In the genomic region with DNA sequence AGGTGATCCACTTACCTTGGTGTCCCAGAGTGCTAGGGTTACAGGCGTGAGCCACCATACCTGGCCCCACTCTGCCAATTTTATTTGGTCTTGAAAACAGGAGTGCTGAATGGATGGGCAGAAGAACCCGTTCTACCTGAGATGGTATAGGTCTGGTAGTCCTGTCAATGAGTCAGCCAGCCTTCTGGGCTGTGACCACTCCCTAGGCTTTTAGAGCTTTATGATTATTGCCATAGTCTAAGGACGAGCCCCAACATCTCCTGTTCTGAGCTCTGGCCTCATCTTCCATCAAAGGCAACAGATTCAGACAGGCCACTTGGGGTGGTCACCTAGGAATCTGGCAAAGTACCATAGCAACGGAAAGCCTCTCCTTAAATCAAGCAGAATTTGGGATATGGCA, we compare ENCODE assay signal across 25 cellular contexts. TPM values are rescaled to one million over a fixed set of nuclear protein-coding genes. Genes with fewer than 3 reads are reported as not detected.
DNase-seq lines count a peak whose midpoint lies in the region; ATAC-seq, FAIRE-seq and TF ChIP-seq lines count a peak whose summit lies in the region.
"Had no signal": no experiment of that assay in that cellular context is flagged by ENCODE, and none has a peak within 500 bp of the region (broad histone marks: within the 10 kb centered on the region; RNA-seq: fewer than 3 reads in every experiment).

No MANE protein-coding gene starts in this region.

- no peaks in the 10 kb centered on the region for H3K9me3 ChIP-seq in CD4-positive, alpha-beta T cell (ENCODE audit: control insufficient read depth, low read length)
- no peaks in the 10 kb centered on the region for H3K9me3 ChIP-seq in PC-3 (ENCODE audit: low read length)
- H3K9me3 ChIP-seq in K562 (replicated peaks; ENCODE audit: control insufficient read depth, insufficient read depth, low read depth, low read length) = no peaks in the 10 kb centered on the region
- H3K9me3 ChIP-seq in mucosa of descending colon = no peaks in the 10 kb centered on the region
- H3K9me3 ChIP-seq: left ventricle myocardium inferior, neutrophil, psoas muscle, tibial artery had no signal

- peaks cover 76% of the 10 kb centered on the region for H3K36me3 Mint-ChIP-seq in CD4-positive, alpha-beta T cell (ENCODE audit: low read depth)

- H3F3A ChIP-seq in PC-3 (ENCODE audit: low read length, unreplicated experiment) = no peaks in the 10 kb centered on the region

- H3K27me3 Mint-ChIP-seq in CD4-positive, alpha-beta T cell = no peaks in the 10 kb centered on the region
- H3K27me3 Mint-ChIP-seq: central memory CD8-positive, alpha-beta T cell; stimulated activated naive CD8-positive, alpha-beta T cell treated with anti-CD3 and anti-CD28 coated beads, Interleukin-15, amount 100 ng/mL, for 72 hours had no signal

- H3K9me2 ChIP-seq in PC-3 (replicated peaks; ENCODE audit: low read length) = no peaks in the 10 kb centered on the region

- TF ChIP-seq RAD21 in K562 (CRISPR knock-in tag; conservative IDR thresholded peaks at IDR 0.05 in 1 of 2, IDR thresholded peaks at IDR 0.05 in 1 of 2) = no peak

- FAIRE-seq in K562 (lab: Jason Lieb, UNC) = no peak
- FAIRE-seq: endometrium, HTR-8/SVneo had no signal

- peaks cover 85% of the 10 kb centered on the region for H3K79me2 ChIP-seq in PC-3 (ENCODE audit: low read length)
- peaks cover 84% of the 10 kb centered on the region for H3K79me2 ChIP-seq in K562 (ENCODE audit: control insufficient read depth, insufficient read depth, low read length)

- H3K27ac Mint-ChIP-seq in CD4-positive, alpha-beta T cell = peak overlapping the region; percentile 70
- H3K27ac Mint-ChIP-seq: WTC11 had no signal

- no peak for DNase-seq in CD4-positive, alpha-beta T cell
- DNase-seq in PC-3 (peak; percentile 54), K562 (ENCODE audit: extremely low read depth in 1 of 4, low spot score in 3 of 4) (no peak), mucosa of descending colon (no peak), KBM-7 (no peak), NCI-H146 treated with DMSO at 0.1 percent for 48 hours (lab: John Stamatoyannopoulos, UW; ENCODE audit: unreplicated experiment) (no peak), NCI-H446 treated with DMSO at 0.1 percent for 48 hours (lab: John Stamatoyannopoulos, UW) (no peak)
- no peak for DNase-seq in activated effector memory CD4-positive, alpha-beta T cell treated with Interleukin-2 at 50 U/mL for 16 hours
- DNase-seq: ACHN; activated gamma-delta T cell treated with Interleukin-2 at 50 U/mL for 16 hours; H7; left ventricle myocardium inferior; NCI-H1436 treated with DMSO at 0.1 percent for 48 hours; NK-92 treated with Interleukin-12 subunit alpha and Interleukin-12 subunit beta, amount 100 ng/mL, for 24 hours; psoas muscle; stimulated activated naive CD8-positive, alpha-beta T cell treated with anti-CD3 and anti-CD28 coated beads, Interleukin-15, amount 100 ng/mL, for 72 hours; tibial artery had no signal

- 71% methylated on average over 4 of the region's 4 CpGs for WGBS in K562 (ENCODE audit: insufficient coverage, low coverage, missing lambda C conversion rate)

- no peak overlapping the region for H2AFZ ChIP-seq in PC-3 (ENCODE audit: low read length)
- H2AFZ ChIP-seq in K562 (ENCODE audit: low read depth, low read length) = no peak overlapping the region

- no peak for ATAC-seq in CD4-positive, alpha-beta T cell (ENCODE audit: poor library complexity)
- ATAC-seq in PC-3 (peak; percentile 66), K562 (no peak; the same call in 2 of the 3 replicates), mucosa of descending colon (peak; percentile 90)
- ATAC-seq: Panc1, psoas muscle, WTC11 had no signal

- no peaks in the 10 kb centered on the region for H3K9me3 Mint-ChIP-seq in CD4-positive, alpha-beta T cell
- H3K9me3 Mint-ChIP-seq: central memory CD8-positive, alpha-beta T cell; stimulated activated naive CD8-positive, alpha-beta T cell treated with anti-CD3 and anti-CD28 coated beads, Interleukin-15, amount 100 ng/mL, for 72 hours had no signal

- H3K9ac ChIP-seq in PC-3 (ENCODE audit: low read length) (no peak overlapping the region), K562 (ENCODE audit: insufficient read depth in 1 of 2, low read depth in 2 of 2, low read length in 2 of 2) (no peak overlapping the region)

- intact Hi-C loops in CD4-positive, alpha-beta T cell (cut with DNase I, micrococcal nuclease) = no loop called here
- intact Hi-C loops in PC-3 (cut with micrococcal nuclease) = no loop called here
- intact Hi-C loops in K562 (cut with micrococcal nuclease) = no loop called here
- intact Hi-C loops in mucosa of descending colon (cut with DNase I, micrococcal nuclease) = no loop called here

- H3K36me3 ChIP-seq in PC-3 (ENCODE audit: low read depth, low read length) (peaks cover 70% of the 10 kb centered on the region), K562 (ENCODE audit: control insufficient read depth, insufficient read depth, low read length) (peaks cover 82% of the 10 kb centered on the region), mucosa of descending colon (ENCODE audit: low read depth) (peaks cover 14% of the 10 kb centered on the region)

- CTCF ChIA-PET in CD4-positive, alpha-beta T cell (lab: Charles Lee) = interaction anchor here (1.9 kb wide), 1 partner anchor 122 kb away, joined by 5 read pairs; no protein-coding TSS in a partner anchor
- CTCF ChIA-PET in PC-3 (lab: Charles Lee) = no interaction called here
- CTCF ChIA-PET in K562 (lab: Yijun Ruan, JAX; ENCODE audit: low intra/inter-chr PET ratio) = interaction anchor here (0.6 kb wide), 1 partner anchor 10 kb away, joined by 3 read pairs; no protein-coding TSS in a partner anchor

- TF ChIP-seq POLR2A in K562 (conservative IDR thresholded peaks at IDR 0.05) = no peak

- in situ Hi-C loops in K562 (cut with MboI) (no loop called here), KBM-7 (cut with MboI; ENCODE audit: low pct_unique_long_range_greater_than_20kb, low sequenced_read_pairs) (no loop called here)

- BruUV-seq in PC-3 (replicated peaks; lab: Mats Ljungman, UMichigan) (no TSS peak), K562 (replicated peaks; lab: Mats Ljungman, UMichigan) (no TSS peak)

- H3K4me1 ChIP-seq in PC-3 (ENCODE audit: insufficient read depth, low read length) (peaks cover 26% of the 10 kb centered on the region), K562 (replicated peaks in 1 of 2; ENCODE audit: control insufficient read depth in 2 of 2, insufficient read depth in 2 of 2, low read length in 2 of 2) (peaks cover 3 to 26% of the 10 kb centered on the region in 2 experiments; a peak in 3 of 5 replicates), mucosa of descending colon (ENCODE audit: low read depth) (peaks cover 9% of the 10 kb centered on the region)
- H3K4me1 ChIP-seq: psoas muscle had no signal

- no peak overlapping the region for H3K27ac ChIP-seq in CD4-positive, alpha-beta T cell (ENCODE audit: low read depth, low read length)
- no peak overlapping the region for H3K27ac ChIP-seq in PC-3 (ENCODE audit: low read length)
- no peak overlapping the region for H3K27ac ChIP-seq in K562 (ENCODE audit: extremely low read depth, low read depth, low read length)
- H3K27ac ChIP-seq: left ventricle myocardium inferior, neutrophil, psoas muscle, tibial artery had no signal

- TF ChIP-seq CTCF in CD4-positive, alpha-beta T cell (IDR thresholded peaks at IDR 0.05) = no peak
- TF ChIP-seq CTCF in PC-3 (conservative IDR thresholded peaks at IDR 0.05; ENCODE audit: low read depth, low read length) (no peak), K562 (IDR thresholded peaks at IDR 0.05 in 2 of 3, conservative IDR thresholded peaks at IDR 0.05 in 1 of 3; ENCODE audit: insufficient read depth in 2 of 3, low read depth in 1 of 3, low read length in 3 of 3) (no peak), mucosa of descending colon (IDR thresholded peaks at IDR 0.05) (no peak)

- H3K9me1 ChIP-seq in K562 (ENCODE audit: control insufficient read depth, insufficient read depth, low read length) = peaks cover 10% of the 10 kb centered on the region

- H3K4me1 Mint-ChIP-seq in CD4-positive, alpha-beta T cell (ENCODE audit: low read depth) = peaks cover 65% of the 10 kb centered on the region

- H3K4me3 ChIP-seq in PC-3 (ENCODE audit: low read length) (no peak overlapping the region), K562 (no peak overlapping the region), mucosa of descending colon (no peak overlapping the region)
- H3K4me3 ChIP-seq: left ventricle myocardium inferior, psoas muscle, tibial artery had no signal

- TF ChIP-seq EP300 in K562 (IDR thresholded peaks at IDR 0.05; ENCODE audit: low read length) = no peak

- H3K4me2 ChIP-seq in PC-3 (ENCODE audit: low read length) (0 out of 2 replicates have a peak overlapping the region, but pooled peaks have one; percentile 3), K562 (ENCODE audit: insufficient read depth, low read length) (peak overlapping the region; percentile 27; the same call in 1 of the 2 replicates)

- H3K27me3 ChIP-seq in CD4-positive, alpha-beta T cell (ENCODE audit: control insufficient read depth, insufficient read depth, low read length) = no peaks in the 10 kb centered on the region
- H3K27me3 ChIP-seq in PC-3 (ENCODE audit: low read length) (no peaks in the 10 kb centered on the region), K562 (ENCODE audit: control insufficient read depth in 2 of 2, insufficient read depth in 2 of 2, low read length in 2 of 2) (no peaks in the 10 kb centered on the region)
- H3K27me3 ChIP-seq: neutrophil, tibial artery had no signal

- POLR2A ChIA-PET in CD4-positive, alpha-beta T cell (lab: Charles Lee) = no interaction called here
- POLR2A ChIA-PET in PC-3 (lab: Charles Lee; ENCODE audit: unreplicated experiment) (no interaction called here), K562 (lab: Yijun Ruan, JAX) (interaction anchor here (0.6 to 2.7 kb wide), 3 partner anchors 9 to 117 kb away, joined by 6 to 16 read pairs (median 11); no protein-coding TSS in a partner anchor)

- H4K20me1 ChIP-seq in PC-3 (ENCODE audit: low read length) (peaks cover 42% of the 10 kb centered on the region), K562 (replicated peaks; ENCODE audit: control insufficient read depth, insufficient read depth, low read length) (peaks cover 28% of the 10 kb centered on the region)

- no peak overlapping the region for H3K4me3 Mint-ChIP-seq in CD4-positive, alpha-beta T cell
- H3K4me3 Mint-ChIP-seq: central memory CD8-positive, alpha-beta T cell; WTC11 had no signal

RNA-seq across cellular contexts. Expression of a gene that starts 11.5 kb away (rescaled TPM):
- total RNA-seq in CD4-positive, alpha-beta T cell = 10 to 100 TPM; 59.7 to 61.1 TPM
- total RNA-seq in PC-3 (2014; rRNA removed) (86.7 and 102 TPM in 2 replicates), K562 (2014; rRNA removed) (22.5 and 30.0 TPM in 2 replicates), K562 (2014; rRNA removed; fragmentation: Illumina TruSeq; extraction: Trizol) (31.3 and 35.6 TPM in 2 replicates), K562 (2015; rRNA removed; fragmentation: Illumina TruSeq; extraction: Trizol) (35.9 and 37.1 TPM in 2 replicates), K562 (2021) (46.3 and 51.8 TPM in 2 replicates), mucosa of descending colon (10 to 100 TPM; 75.5 to 83.0 (median 81.6) TPM)
- 76.0 and 93.5 TPM in 2 replicates for total RNA-seq in K562 (2011; cell fraction: chromatin; rRNA removed; ENCODE audit: low replicate concordance)
- total RNA-seq in K562 (2011; cell fraction: nucleolus; rRNA removed) = 71.7 and 85.6 TPM in 2 replicates
- total RNA-seq in K562 (2011; cell fraction: nucleoplasm; rRNA removed) = 89.7 and 107 TPM in 2 replicates
- polyA plus RNA-seq in K562 (2011; rRNA removed) (41.6 and 44.7 TPM in 2 replicates), K562 (2014; fragmentation: Illumina TruSeq; extraction: Trizol) (51.5 and 64.2 TPM in 2 replicates), K562 (2014; fragmentation: Nextera tagmentation; extraction: Ambion mirVana) (1 to 10 TPM; 3.8 to 8.8 TPM), K562 (2014; rRNA removed) (36.4 and 39.1 TPM in 2 replicates)
- polyA plus RNA-seq in K562 (2011; cell fraction: cytosol; rRNA removed) = 40.7 and 51.6 TPM in 2 replicates
- polyA plus RNA-seq in K562 (2011; cell fraction: nucleus; rRNA removed) = 41.7 and 67.0 TPM in 2 replicates
- 43.5 and 44.2 TPM in 2 replicates for polyA plus RNA-seq in K562 (2012)
- polyA minus RNA-seq in K562 (2011; rRNA and poly(A)+ RNA removed) = 66.4 and 78.8 TPM in 2 replicates
- polyA minus RNA-seq in K562 (2011; cell fraction: cytosol; rRNA and poly(A)+ RNA removed) = 28.8 and 38.3 TPM in 2 replicates
- 24.6 and 29.2 TPM in 2 replicates for polyA minus RNA-seq in K562 (2011; cell fraction: nucleus; rRNA and poly(A)+ RNA removed)

RNA-seq across cellular contexts. Expression of a gene that starts 21.8 kb away (rescaled TPM):
- 10 to 100 TPM; 21.8 to 24.2 TPM for total RNA-seq in CD4-positive, alpha-beta T cell
- total RNA-seq in PC-3 (2014; rRNA removed) (23.0 and 28.4 TPM in 2 replicates), K562 (2014; rRNA removed) (19.1 and 20.0 TPM in 2 replicates), K562 (2014; rRNA removed; fragmentation: Illumina TruSeq; extraction: Trizol) (27.8 and 28.6 TPM in 2 replicates), K562 (2015; rRNA removed; fragmentation: Illumina TruSeq; extraction: Trizol) (26.3 and 27.8 TPM in 2 replicates), K562 (2021) (21.5 and 23.7 TPM in 2 replicates), mucosa of descending colon (10 to 100 TPM; 10.0 to 13.1 (median 10.9) TPM)
- 15.6 and 22.6 TPM in 2 replicates for total RNA-seq in K562 (2011; cell fraction: chromatin; rRNA removed; ENCODE audit: low replicate concordance)
- 14.6 and 18.2 TPM in 2 replicates for total RNA-seq in K562 (2011; cell fraction: nucleolus; rRNA removed)
- total RNA-seq in K562 (2011; cell fraction: nucleoplasm; rRNA removed) = 13.2 and 13.8 TPM in 2 replicates
- polyA plus RNA-seq in K562 (2011; rRNA removed) (22.2 and 31.9 TPM in 2 replicates), K562 (2014; fragmentation: Illumina TruSeq; extraction: Trizol) (24.9 and 30.3 TPM in 2 replicates), K562 (2014; fragmentation: Nextera tagmentation; extraction: Ambion mirVana) (10 to 100 TPM; 45.6 to 46.2 TPM), K562 (2014; rRNA removed) (23.4 and 26.5 TPM in 2 replicates)
- polyA plus RNA-seq in K562 (2011; cell fraction: cytosol; rRNA removed) = 32.3 and 33.7 TPM in 2 replicates
- polyA plus RNA-seq in K562 (2011; cell fraction: nucleus; rRNA removed) = 13.3 and 14.0 TPM in 2 replicates
- polyA plus RNA-seq in K562 (2012) = 14.4 and 26.1 TPM in 2 replicates
- polyA minus RNA-seq in K562 (2011; rRNA and poly(A)+ RNA removed) = 29.5 and 35.2 TPM in 2 replicates
- polyA minus RNA-seq in K562 (2011; cell fraction: cytosol; rRNA and poly(A)+ RNA removed) = 7.9 and 11.1 TPM in 2 replicates
- 5.3 and 8.4 TPM in 2 replicates for polyA minus RNA-seq in K562 (2011; cell fraction: nucleus; rRNA and poly(A)+ RNA removed)

RNA-seq across cellular contexts. Expression of a gene that starts 29.7 kb away (rescaled TPM):
- total RNA-seq in CD4-positive, alpha-beta T cell = 1 to 10 TPM; 5.6 to 7.3 TPM
- not detected in 2 replicates for total RNA-seq in PC-3 (2014; rRNA removed)
- 2.3 and 5.9 TPM in 2 replicates for total RNA-seq in K562 (2011; cell fraction: chromatin; rRNA removed; ENCODE audit: low replicate concordance)
- total RNA-seq in K562 (2011; cell fraction: nucleolus; rRNA removed) = 1.8 and 4.0 TPM in 2 replicates
- 2.2 and 2.8 TPM in 2 replicates for total RNA-seq in K562 (2011; cell fraction: nucleoplasm; rRNA removed)
- total RNA-seq in K562 (2014; rRNA removed) = 0.37 TPM in 1 of 2 replicates, not detected in the other
- total RNA-seq in K562 (2014; rRNA removed; fragmentation: Illumina TruSeq; extraction: Trizol) = 0.16 and 0.22 TPM in 2 replicates
- 0.07 and 0.08 TPM in 2 replicates for total RNA-seq in K562 (2015; rRNA removed; fragmentation: Illumina TruSeq; extraction: Trizol)
- 0.42 and 0.51 TPM in 2 replicates for total RNA-seq in K562 (2021)
- polyA plus RNA-seq in K562 (2011; rRNA removed) = 0.91 and 1.4 TPM in 2 replicates
- 0.88 and 2.1 TPM in 2 replicates for polyA plus RNA-seq in K562 (2011; cell fraction: cytosol; rRNA removed)
- polyA plus RNA-seq in K562 (2011; cell fraction: nucleus; rRNA removed) = 3.1 and 5.7 TPM in 2 replicates
- 1.0 and 2.1 TPM in 2 replicates for polyA plus RNA-seq in K562 (2012)
- polyA plus RNA-seq in K562 (2014; fragmentation: Illumina TruSeq; extraction: Trizol) = 0.40 and 0.48 TPM in 2 replicates
- polyA plus RNA-seq in K562 (2014; fragmentation: Nextera tagmentation; extraction: Ambion mirVana) = under 1 TPM in 1 of 2 experiments, not detected in 1; 0.08 TPM
- 0.40 and 1.1 TPM in 2 replicates for polyA plus RNA-seq in K562 (2014; rRNA removed)
- polyA minus RNA-seq in K562 (2011; rRNA and poly(A)+ RNA removed) = 0.51 and 0.56 TPM in 2 replicates
- polyA minus RNA-seq in K562 (2011; cell fraction: cytosol; rRNA and poly(A)+ RNA removed) = 0.57 TPM in 1 of 2 replicates, not detected in the other
- polyA minus RNA-seq in K562 (2011; cell fraction: nucleus; rRNA and poly(A)+ RNA removed) = 1.00 and 1.2 TPM in 2 replicates
- 1 to 10 TPM in 1 of 3 donors, under 1 TPM in 2; 0.39 to 2.4 (median 0.58) TPM for total RNA-seq in mucosa of descending colon
- total RNA-seq: G401, H7, NCI-H460 had no signal

RNA-seq across cellular contexts. Expression of a gene that starts 32.6 kb away (rescaled TPM):
- total RNA-seq in CD4-positive, alpha-beta T cell = 10 to 100 TPM; 13.7 to 14.9 TPM
- total RNA-seq in PC-3 (2014; rRNA removed) (41.8 and 42.3 TPM in 2 replicates), K562 (2014; rRNA removed) (19.3 and 23.5 TPM in 2 replicates), K562 (2014; rRNA removed; fragmentation: Illumina TruSeq; extraction: Trizol) (13.9 and 14.9 TPM in 2 replicates), K562 (2015; rRNA removed; fragmentation: Illumina TruSeq; extraction: Trizol) (15.0 and 17.2 TPM in 2 replicates), K562 (2021) (13.7 and 14.0 TPM in 2 replicates), mucosa of descending colon (10 to 100 TPM; 10.7 to 14.6 (median 12.5) TPM)
- 14.1 and 17.9 TPM in 2 replicates for total RNA-seq in K562 (2011; cell fraction: chromatin; rRNA removed; ENCODE audit: low replicate concordance)
- total RNA-seq in K562 (2011; cell fraction: nucleolus; rRNA removed) = 13.6 and 15.0 TPM in 2 replicates
- total RNA-seq in K562 (2011; cell fraction: nucleoplasm; rRNA removed) = 11.6 and 12.5 TPM in 2 replicates
- polyA plus RNA-seq in K562 (2011; rRNA removed) (16.4 and 19.2 TPM in 2 replicates), K562 (2014; fragmentation: Illumina TruSeq; extraction: Trizol) (17.7 and 19.8 TPM in 2 replicates), K562 (2014; fragmentation: Nextera tagmentation; extraction: Ambion mirVana) (1 to 10 TPM; 7.3 to 7.9 TPM), K562 (2014; rRNA removed) (15.9 and 22.1 TPM in 2 replicates)
- polyA plus RNA-seq in K562 (2011; cell fraction: cytosol; rRNA removed) = 22.5 and 55.4 TPM in 2 replicates
- 15.2 and 18.3 TPM in 2 replicates for polyA plus RNA-seq in K562 (2011; cell fraction: nucleus; rRNA removed)
- polyA plus RNA-seq in K562 (2012) = 15.4 and 19.6 TPM in 2 replicates
- polyA minus RNA-seq in K562 (2011; rRNA and poly(A)+ RNA removed) = 7.4 and 10.3 TPM in 2 replicates
- polyA minus RNA-seq in K562 (2011; cell fraction: cytosol; rRNA and poly(A)+ RNA removed) = 4.0 and 5.4 TPM in 2 replicates
- 4.7 and 5.3 TPM in 2 replicates for polyA minus RNA-seq in K562 (2011; cell fraction: nucleus; rRNA and poly(A)+ RNA removed)

RNA-seq across cellular contexts. Expression of a gene that starts 33.0 kb away (rescaled TPM):
- 10 to 100 TPM; 30.0 to 30.5 TPM for total RNA-seq in CD4-positive, alpha-beta T cell
- total RNA-seq in PC-3 (2014; rRNA removed) (228 and 241 TPM in 2 replicates), K562 (2014; rRNA removed) (184 and 195 TPM in 2 replicates), K562 (2014; rRNA removed; fragmentation: Illumina TruSeq; extraction: Trizol) (232 and 235 TPM in 2 replicates), K562 (2015; rRNA removed; fragmentation: Illumina TruSeq; extraction: Trizol) (215 and 227 TPM in 2 replicates), K562 (2021) (175 and 176 TPM in 2 replicates), mucosa of descending colon (100 to 1,000 TPM in 2 of 3 donors, 10 to 100 TPM in 1; 83.6 to 119 (median 113) TPM)
- total RNA-seq in K562 (2011; cell fraction: chromatin; rRNA removed; ENCODE audit: low replicate concordance) = 254 and 323 TPM in 2 replicates
- total RNA-seq in K562 (2011; cell fraction: nucleolus; rRNA removed) = 286 and 299 TPM in 2 replicates
- total RNA-seq in K562 (2011; cell fraction: nucleoplasm; rRNA removed) = 359 and 435 TPM in 2 replicates
- polyA plus RNA-seq in K562 (2011; rRNA removed) (169 and 192 TPM in 2 replicates), K562 (2014; fragmentation: Illumina TruSeq; extraction: Trizol) (243 and 281 TPM in 2 replicates), K562 (2014; fragmentation: Nextera tagmentation; extraction: Ambion mirVana) (100 to 1,000 TPM; 381 to 433 TPM), K562 (2014; rRNA removed) (218 and 224 TPM in 2 replicates)
- polyA plus RNA-seq in K562 (2011; cell fraction: cytosol; rRNA removed) = 147 and 153 TPM in 2 replicates
- polyA plus RNA-seq in K562 (2011; cell fraction: nucleus; rRNA removed) = 239 and 329 TPM in 2 replicates
- 152 and 169 TPM in 2 replicates for polyA plus RNA-seq in K562 (2012)
- 211 and 260 TPM in 2 replicates for polyA minus RNA-seq in K562 (2011; rRNA and poly(A)+ RNA removed)
- polyA minus RNA-seq in K562 (2011; cell fraction: cytosol; rRNA and poly(A)+ RNA removed) = 74.3 and 111 TPM in 2 replicates
- polyA minus RNA-seq in K562 (2011; cell fraction: nucleus; rRNA and poly(A)+ RNA removed) = 62.1 and 97.1 TPM in 2 replicates

Comparison
In these comparisons a context has a peak if more than half of its experiments do, and no peak if none do; other contexts are left out.
1. ATAC-seq: peak in PC-3 (single experiment) and mucosa of descending colon (single experiment); none in CD4-positive, alpha-beta T cell (single experiment) and K562 (single experiment).